ENCODE assay signal across 2 cellular contexts in the genomic region with DNA sequence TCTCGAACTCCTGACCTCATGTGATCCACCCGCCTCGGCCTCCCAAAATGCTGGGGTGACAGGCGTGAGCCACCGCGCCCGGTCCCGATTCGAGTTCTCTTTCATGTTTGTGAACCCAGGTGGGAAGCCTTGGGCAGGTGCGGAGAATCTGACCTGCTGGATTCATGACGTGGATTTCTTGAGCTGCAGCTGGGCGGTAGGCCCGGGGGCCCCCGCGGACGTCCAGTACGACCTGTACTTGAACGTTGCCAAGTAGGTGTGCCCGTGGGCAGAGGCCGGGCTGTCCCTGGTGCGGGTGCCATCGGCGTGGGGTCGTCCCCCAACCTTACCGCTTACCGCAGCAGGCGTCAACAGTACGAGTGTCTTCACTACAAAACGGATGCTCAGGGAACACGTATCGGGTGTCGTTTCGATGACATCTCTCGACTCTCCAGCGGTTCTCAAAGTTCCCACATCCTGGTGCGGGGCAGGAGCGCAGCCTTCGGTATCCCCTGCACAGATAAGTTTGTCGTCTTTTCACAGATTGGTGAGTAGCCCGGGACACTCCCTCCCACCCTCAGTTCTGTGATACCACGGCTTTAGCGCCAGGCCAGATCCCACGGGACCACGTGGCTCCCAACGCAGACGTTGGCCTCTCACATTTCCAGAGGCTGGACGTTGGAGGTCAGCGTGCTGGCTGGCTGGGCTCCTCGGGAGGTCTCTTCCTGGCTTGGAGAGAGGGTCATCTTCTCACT.
TF ChIP-seq lines count a peak whose summit lies in the region.

No MANE protein-coding gene starts in this region.

TF ChIP-seq in H1, 55 proteins besides CTCF, POLR2A, EP300 and RAD21 (continues in another document):
- TF ChIP-seq CREB1 (IDR thresholded peaks at IDR 0.05): no peak
- no peak for TF ChIP-seq BACH1 (IDR thresholded peaks at IDR 0.05; ENCODE audit: low read length)
- TF ChIP-seq SAP30 (IDR thresholded peaks at IDR 0.05; ENCODE audit: insufficient read depth, insufficient replicate concordance, low read length): no peak
- no peak for TF ChIP-seq SUZ12 (IDR thresholded peaks at IDR 0.05; ENCODE audit: low read length)
- TF ChIP-seq BCL11A (IDR thresholded peaks at IDR 0.05; ENCODE audit: low read depth in 2 of 2, low read length in 2 of 2): no peak
- TF ChIP-seq, protein P1, sequence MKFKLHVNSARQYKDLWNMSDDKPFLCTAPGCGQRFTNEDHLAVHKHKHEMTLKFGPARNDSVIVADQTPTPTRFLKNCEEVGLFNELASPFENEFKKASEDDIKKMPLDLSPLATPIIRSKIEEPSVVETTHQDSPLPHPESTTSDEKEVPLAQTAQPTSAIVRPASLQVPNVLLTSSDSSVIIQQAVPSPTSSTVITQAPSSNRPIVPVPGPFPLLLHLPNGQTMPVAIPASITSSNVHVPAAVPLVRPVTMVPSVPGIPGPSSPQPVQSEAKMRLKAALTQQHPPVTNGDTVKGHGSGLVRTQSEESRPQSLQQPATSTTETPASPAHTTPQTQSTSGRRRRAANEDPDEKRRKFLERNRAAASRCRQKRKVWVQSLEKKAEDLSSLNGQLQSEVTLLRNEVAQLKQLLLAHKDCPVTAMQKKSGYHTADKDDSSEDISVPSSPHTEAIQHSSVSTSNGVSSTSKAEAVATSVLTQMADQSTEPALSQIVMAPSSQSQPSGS (IDR thresholded peaks at IDR 0.05; ENCODE audit: low read length): no peak
- TF ChIP-seq RXRA (IDR thresholded peaks at IDR 0.05; ENCODE audit: insufficient read depth, low read depth, low read length): no peak
- TF ChIP-seq SP4 (IDR thresholded peaks at IDR 0.05; ENCODE audit: low read length): no peak
- TF ChIP-seq, protein P2, sequence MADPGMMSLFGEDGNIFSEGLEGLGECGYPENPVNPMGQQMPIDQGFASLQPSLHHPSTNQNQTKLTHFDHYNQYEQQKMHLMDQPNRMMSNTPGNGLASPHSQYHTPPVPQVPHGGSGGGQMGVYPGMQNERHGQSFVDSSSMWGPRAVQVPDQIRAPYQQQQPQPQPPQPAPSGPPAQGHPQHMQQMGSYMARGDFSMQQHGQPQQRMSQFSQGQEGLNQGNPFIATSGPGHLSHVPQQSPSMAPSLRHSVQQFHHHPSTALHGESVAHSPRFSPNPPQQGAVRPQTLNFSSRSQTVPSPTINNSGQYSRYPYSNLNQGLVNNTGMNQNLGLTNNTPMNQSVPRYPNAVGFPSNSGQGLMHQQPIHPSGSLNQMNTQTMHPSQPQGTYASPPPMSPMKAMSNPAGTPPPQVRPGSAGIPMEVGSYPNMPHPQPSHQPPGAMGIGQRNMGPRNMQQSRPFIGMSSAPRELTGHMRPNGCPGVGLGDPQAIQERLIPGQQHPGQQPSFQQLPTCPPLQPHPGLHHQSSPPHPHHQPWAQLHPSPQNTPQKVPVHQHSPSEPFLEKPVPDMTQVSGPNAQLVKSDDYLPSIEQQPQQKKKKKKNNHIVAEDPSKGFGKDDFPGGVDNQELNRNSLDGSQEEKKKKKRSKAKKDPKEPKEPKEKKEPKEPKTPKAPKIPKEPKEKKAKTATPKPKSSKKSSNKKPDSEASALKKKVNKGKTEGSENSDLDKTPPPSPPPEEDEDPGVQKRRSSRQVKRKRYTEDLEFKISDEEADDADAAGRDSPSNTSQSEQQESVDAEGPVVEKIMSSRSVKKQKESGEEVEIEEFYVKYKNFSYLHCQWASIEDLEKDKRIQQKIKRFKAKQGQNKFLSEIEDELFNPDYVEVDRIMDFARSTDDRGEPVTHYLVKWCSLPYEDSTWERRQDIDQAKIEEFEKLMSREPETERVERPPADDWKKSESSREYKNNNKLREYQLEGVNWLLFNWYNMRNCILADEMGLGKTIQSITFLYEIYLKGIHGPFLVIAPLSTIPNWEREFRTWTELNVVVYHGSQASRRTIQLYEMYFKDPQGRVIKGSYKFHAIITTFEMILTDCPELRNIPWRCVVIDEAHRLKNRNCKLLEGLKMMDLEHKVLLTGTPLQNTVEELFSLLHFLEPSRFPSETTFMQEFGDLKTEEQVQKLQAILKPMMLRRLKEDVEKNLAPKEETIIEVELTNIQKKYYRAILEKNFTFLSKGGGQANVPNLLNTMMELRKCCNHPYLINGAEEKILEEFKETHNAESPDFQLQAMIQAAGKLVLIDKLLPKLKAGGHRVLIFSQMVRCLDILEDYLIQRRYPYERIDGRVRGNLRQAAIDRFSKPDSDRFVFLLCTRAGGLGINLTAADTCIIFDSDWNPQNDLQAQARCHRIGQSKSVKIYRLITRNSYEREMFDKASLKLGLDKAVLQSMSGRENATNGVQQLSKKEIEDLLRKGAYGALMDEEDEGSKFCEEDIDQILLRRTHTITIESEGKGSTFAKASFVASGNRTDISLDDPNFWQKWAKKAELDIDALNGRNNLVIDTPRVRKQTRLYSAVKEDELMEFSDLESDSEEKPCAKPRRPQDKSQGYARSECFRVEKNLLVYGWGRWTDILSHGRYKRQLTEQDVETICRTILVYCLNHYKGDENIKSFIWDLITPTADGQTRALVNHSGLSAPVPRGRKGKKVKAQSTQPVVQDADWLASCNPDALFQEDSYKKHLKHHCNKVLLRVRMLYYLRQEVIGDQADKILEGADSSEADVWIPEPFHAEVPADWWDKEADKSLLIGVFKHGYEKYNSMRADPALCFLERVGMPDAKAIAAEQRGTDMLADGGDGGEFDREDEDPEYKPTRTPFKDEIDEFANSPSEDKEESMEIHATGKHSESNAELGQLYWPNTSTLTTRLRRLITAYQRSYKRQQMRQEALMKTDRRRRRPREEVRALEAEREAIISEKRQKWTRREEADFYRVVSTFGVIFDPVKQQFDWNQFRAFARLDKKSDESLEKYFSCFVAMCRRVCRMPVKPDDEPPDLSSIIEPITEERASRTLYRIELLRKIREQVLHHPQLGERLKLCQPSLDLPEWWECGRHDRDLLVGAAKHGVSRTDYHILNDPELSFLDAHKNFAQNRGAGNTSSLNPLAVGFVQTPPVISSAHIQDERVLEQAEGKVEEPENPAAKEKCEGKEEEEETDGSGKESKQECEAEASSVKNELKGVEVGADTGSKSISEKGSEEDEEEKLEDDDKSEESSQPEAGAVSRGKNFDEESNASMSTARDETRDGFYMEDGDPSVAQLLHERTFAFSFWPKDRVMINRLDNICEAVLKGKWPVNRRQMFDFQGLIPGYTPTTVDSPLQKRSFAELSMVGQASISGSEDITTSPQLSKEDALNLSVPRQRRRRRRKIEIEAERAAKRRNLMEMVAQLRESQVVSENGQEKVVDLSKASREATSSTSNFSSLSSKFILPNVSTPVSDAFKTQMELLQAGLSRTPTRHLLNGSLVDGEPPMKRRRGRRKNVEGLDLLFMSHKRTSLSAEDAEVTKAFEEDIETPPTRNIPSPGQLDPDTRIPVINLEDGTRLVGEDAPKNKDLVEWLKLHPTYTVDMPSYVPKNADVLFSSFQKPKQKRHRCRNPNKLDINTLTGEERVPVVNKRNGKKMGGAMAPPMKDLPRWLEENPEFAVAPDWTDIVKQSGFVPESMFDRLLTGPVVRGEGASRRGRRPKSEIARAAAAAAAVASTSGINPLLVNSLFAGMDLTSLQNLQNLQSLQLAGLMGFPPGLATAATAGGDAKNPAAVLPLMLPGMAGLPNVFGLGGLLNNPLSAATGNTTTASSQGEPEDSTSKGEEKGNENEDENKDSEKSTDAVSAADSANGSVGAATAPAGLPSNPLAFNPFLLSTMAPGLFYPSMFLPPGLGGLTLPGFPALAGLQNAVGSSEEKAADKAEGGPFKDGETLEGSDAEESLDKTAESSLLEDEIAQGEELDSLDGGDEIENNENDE (IDR thresholded peaks at IDR 0.05; ENCODE audit: insufficient replicate concordance, low read length): no peak
- TF ChIP-seq, protein P3, sequence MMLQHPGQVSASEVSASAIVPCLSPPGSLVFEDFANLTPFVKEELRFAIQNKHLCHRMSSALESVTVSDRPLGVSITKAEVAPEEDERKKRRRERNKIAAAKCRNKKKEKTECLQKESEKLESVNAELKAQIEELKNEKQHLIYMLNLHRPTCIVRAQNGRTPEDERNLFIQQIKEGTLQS (IDR thresholded peaks at IDR 0.05; ENCODE audit: insufficient read depth, low read depth, low read length): no peak
- TF ChIP-seq NRF1 (IDR thresholded peaks at IDR 0.05; ENCODE audit: low read depth, low read length): no peak
- no peak for TF ChIP-seq MAFK (IDR thresholded peaks at IDR 0.05; ENCODE audit: low read depth, low read length)

TF ChIP-seq in SK-N-SH treated with all-trans-retinoic acid at 6 μM for 48 hours, 23 proteins besides CTCF, POLR2A, EP300 and RAD21:
- TF ChIP-seq ZNF8 (CRISPR knock-in tag; IDR thresholded peaks at IDR 0.05) (no peak), ZNF70 (CRISPR knock-in tag; IDR thresholded peaks at IDR 0.05) (no peak), ARNTL (CRISPR knock-in tag; IDR thresholded peaks at IDR 0.05; ENCODE audit: borderline replicate concordance, low read depth) (no peak), ESRRG (CRISPR knock-in tag; IDR thresholded peaks at IDR 0.05) (no peak), ZNF565 (CRISPR knock-in tag; conservative IDR thresholded peaks at IDR 0.05; ENCODE audit: low read depth) (no peak), RARB (CRISPR knock-in tag; IDR thresholded peaks at IDR 0.05) (no peak), SNAI2 (CRISPR knock-in tag; IDR thresholded peaks at IDR 0.05) (no peak), OSR1 (CRISPR knock-in tag; IDR thresholded peaks at IDR 0.05) (no peak), BACH2 (CRISPR knock-in tag; IDR thresholded peaks at IDR 0.05; ENCODE audit: borderline replicate concordance) (no peak), TOX (CRISPR knock-in tag; IDR thresholded peaks at IDR 0.05; ENCODE audit: borderline replicate concordance) (no peak)
- TF ChIP-seq, protein P4, sequence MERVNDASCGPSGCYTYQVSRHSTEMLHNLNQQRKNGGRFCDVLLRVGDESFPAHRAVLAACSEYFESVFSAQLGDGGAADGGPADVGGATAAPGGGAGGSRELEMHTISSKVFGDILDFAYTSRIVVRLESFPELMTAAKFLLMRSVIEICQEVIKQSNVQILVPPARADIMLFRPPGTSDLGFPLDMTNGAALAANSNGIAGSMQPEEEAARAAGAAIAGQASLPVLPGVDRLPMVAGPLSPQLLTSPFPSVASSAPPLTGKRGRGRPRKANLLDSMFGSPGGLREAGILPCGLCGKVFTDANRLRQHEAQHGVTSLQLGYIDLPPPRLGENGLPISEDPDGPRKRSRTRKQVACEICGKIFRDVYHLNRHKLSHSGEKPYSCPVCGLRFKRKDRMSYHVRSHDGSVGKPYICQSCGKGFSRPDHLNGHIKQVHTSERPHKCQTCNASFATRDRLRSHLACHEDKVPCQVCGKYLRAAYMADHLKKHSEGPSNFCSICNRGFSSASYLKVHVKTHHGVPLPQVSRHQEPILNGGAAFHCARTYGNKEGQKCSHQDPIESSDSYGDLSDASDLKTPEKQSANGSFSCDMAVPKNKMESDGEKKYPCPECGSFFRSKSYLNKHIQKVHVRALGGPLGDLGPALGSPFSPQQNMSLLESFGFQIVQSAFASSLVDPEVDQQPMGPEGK (CRISPR knock-in tag; IDR thresholded peaks at IDR 0.05; ENCODE audit: borderline replicate concordance): no peak
- TF ChIP-seq, protein P5, sequence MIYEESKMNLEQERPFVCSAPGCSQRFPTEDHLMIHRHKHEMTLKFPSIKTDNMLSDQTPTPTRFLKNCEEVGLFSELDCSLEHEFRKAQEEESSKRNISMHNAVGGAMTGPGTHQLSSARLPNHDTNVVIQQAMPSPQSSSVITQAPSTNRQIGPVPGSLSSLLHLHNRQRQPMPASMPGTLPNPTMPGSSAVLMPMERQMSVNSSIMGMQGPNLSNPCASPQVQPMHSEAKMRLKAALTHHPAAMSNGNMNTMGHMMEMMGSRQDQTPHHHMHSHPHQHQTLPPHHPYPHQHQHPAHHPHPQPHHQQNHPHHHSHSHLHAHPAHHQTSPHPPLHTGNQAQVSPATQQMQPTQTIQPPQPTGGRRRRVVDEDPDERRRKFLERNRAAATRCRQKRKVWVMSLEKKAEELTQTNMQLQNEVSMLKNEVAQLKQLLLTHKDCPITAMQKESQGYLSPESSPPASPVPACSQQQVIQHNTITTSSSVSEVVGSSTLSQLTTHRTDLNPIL (CRISPR knock-in tag; IDR thresholded peaks at IDR 0.05; ENCODE audit: low read depth): no peak
- TF ChIP-seq, protein P6, sequence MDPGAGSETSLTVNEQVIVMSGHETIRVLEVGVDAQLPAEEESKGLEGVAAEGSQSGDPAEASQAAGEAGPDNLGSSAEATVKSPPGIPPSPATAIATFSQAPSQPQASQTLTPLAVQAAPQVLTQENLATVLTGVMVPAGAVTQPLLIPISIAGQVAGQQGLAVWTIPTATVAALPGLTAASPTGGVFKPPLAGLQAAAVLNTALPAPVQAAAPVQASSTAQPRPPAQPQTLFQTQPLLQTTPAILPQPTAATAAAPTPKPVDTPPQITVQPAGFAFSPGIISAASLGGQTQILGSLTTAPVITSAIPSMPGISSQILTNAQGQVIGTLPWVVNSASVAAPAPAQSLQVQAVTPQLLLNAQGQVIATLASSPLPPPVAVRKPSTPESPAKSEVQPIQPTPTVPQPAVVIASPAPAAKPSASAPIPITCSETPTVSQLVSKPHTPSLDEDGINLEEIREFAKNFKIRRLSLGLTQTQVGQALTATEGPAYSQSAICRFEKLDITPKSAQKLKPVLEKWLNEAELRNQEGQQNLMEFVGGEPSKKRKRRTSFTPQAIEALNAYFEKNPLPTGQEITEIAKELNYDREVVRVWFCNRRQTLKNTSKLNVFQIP (CRISPR knock-in tag; IDR thresholded peaks at IDR 0.05; ENCODE audit: borderline replicate concordance, low read depth): no peak
